In the genomic region with DNA sequence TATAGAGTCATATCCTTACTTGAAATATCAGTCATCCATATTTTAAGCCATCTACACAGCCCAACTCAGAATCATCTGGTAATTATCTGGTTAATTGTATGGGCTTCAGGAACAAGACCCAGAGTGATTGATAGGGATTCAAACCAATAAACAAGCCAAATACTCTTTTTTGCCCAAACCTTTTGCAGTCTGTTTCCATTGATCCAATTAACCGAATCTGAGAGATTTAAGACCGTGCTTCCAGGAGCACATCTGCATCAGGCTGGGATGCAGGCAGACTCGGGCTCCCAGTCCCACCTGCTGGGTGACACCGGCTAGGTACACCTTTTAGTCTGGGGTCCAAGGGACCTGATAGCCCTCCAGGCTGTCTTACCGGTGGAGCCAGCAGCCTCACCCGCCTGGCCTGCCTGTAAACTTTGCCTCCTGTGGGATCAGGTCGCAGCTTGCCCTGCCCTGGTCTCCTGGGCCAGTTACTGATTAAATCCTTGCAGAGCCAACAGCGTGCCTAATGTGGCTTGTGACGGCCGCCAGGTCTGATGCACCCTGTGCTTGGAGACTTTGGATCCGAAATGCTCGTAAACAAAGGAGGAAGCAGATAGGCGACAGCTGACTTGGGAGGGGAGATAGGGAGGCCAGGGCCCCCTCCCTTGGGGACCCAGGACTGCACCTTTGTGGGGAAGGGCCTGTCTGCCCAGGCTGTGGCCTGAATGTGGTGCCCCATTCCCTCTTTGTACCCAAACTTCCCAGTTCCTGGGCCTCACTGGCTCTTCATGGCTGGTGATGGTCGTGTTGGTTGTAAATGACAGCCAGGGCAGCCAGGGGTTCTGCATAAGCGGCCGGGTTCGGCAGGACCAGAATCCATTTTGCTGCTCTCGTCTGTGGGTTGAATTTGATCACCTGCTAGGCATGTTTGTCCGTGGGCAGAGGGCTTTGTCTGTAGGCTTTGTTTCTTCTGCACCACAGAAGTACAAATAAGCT, we compare ENCODE assay signal across 8 cellular contexts. TPM values are rescaled to one million over a fixed set of nuclear protein-coding genes. Genes with fewer than 3 reads are reported as not detected.
DNase-seq lines count a peak whose midpoint lies in the region; ATAC-seq and TF ChIP-seq lines count a peak whose summit lies in the region.

No MANE protein-coding gene starts in this region.

- H3K4me3 ChIP-seq in BLaER1: 0 out of 2 replicates have a peak overlapping the region, but pooled peaks have one; percentile 4
- 0 out of 2 replicates have a peak overlapping the region, but pooled peaks have one; percentile 9 for H3K4me3 ChIP-seq in HUES64 (ENCODE audit: low read length)
- peak overlapping the region in 2 of 3 donors; percentile 86 to 95 for H3K4me3 ChIP-seq in breast epithelium
- no peak overlapping the region for H3K4me3 ChIP-seq in mucosa of descending colon
- no peak overlapping the region for H3K4me3 ChIP-seq in effector memory CD4-positive, alpha-beta T cell (ENCODE audit: insufficient read depth, low read depth, low read length, poor library complexity, severe bottlenecking)

- H3K4me2 ChIP-seq in BLaER1: peak overlapping the region; percentile 93

- WGBS in HUES64: 71% methylated on average over 19 of the region's 19 CpGs

- TF ChIP-seq CTCF in breast epithelium (IDR thresholded peaks at IDR 0.05): no peak
- no peak for TF ChIP-seq CTCF in mucosa of descending colon (IDR thresholded peaks at IDR 0.05)

- DNase-seq in breast epithelium (ENCODE audit: low spot score in 2 of 2): no peak
- DNase-seq in mucosa of descending colon: peak; percentile 89 to 91 (median 91)
- no peak for DNase-seq in effector memory CD4-positive, alpha-beta T cell
- DNase-seq in SIG-M5 treated with dmso at 0.1 percent for 504 hours (lab: John Stamatoyannopoulos, UW; ENCODE audit: unreplicated experiment): no peak

- ATAC-seq in mucosa of descending colon (peak; percentile 71), HG03521 (IDR thresholded peaks at IDR 0.05; ENCODE audit: unreplicated experiment) (no peak), GM21526 (IDR thresholded peaks at IDR 0.05; ENCODE audit: low FRiP score, unreplicated experiment) (no peak)

- H3K27ac ChIP-seq in BLaER1 (peak overlapping the region; percentile 32; the same call in 1 of the 2 replicates), HUES64 (ENCODE audit: low read depth, low read length) (peak overlapping the region; percentile 7; the same call in 1 of the 2 replicates), breast epithelium (peak overlapping the region; percentile 87 to 95)
- H3K27ac ChIP-seq in effector memory CD4-positive, alpha-beta T cell (ENCODE audit: insufficient read depth, low read length, poor library complexity, severe bottlenecking): no peak overlapping the region

- H3K9ac ChIP-seq in BLaER1 (peak overlapping the region; percentile 18; the same call in 1 of the 2 replicates), HUES64 (ENCODE audit: low read depth, low read length) (no peak overlapping the region)

- TF ChIP-seq POLR2A in breast epithelium (IDR thresholded peaks at IDR 0.05): no peak

- peaks cover 70% of the 10 kb centered on the region for H3K4me1 ChIP-seq in BLaER1
- H3K4me1 ChIP-seq in HUES64 (ENCODE audit: insufficient read depth, low read length): peaks cover 51% of the 10 kb centered on the region
- peaks cover 0 to 3% of the 10 kb centered on the region in 2 donors for H3K4me1 ChIP-seq in breast epithelium
- H3K4me1 ChIP-seq in mucosa of descending colon (ENCODE audit: low read depth): peaks cover 64% of the 10 kb centered on the region
- H3K4me1 ChIP-seq in effector memory CD4-positive, alpha-beta T cell (ENCODE audit: control insufficient read depth, insufficient read depth, low read length, poor library complexity, severe bottlenecking): peaks cover 36% of the 10 kb centered on the region

- H3K27me3 ChIP-seq in BLaER1: no peaks in the 10 kb centered on the region
- no peaks in the 10 kb centered on the region for H3K27me3 ChIP-seq in HUES64 (ENCODE audit: insufficient read depth, low read length)
- no peaks in the 10 kb centered on the region for H3K27me3 ChIP-seq in breast epithelium
- H3K27me3 ChIP-seq in effector memory CD4-positive, alpha-beta T cell (replicated peaks; ENCODE audit: control insufficient read depth, insufficient read depth, low read length, poor library complexity, severe bottlenecking): no peaks in the 10 kb centered on the region

- H3K36me3 ChIP-seq in BLaER1: peaks cover 40% of the 10 kb centered on the region
- no peaks in the 10 kb centered on the region for H3K36me3 ChIP-seq in HUES64 (ENCODE audit: insufficient read depth, low read length)
- H3K36me3 ChIP-seq in breast epithelium: no peaks in the 10 kb centered on the region
- no peaks in the 10 kb centered on the region for H3K36me3 ChIP-seq in mucosa of descending colon (ENCODE audit: low read depth)
- H3K36me3 ChIP-seq in effector memory CD4-positive, alpha-beta T cell (ENCODE audit: control insufficient read depth, insufficient read depth, low read length): no peaks in the 10 kb centered on the region

- peaks cover 24% of the 10 kb centered on the region for H3K9me3 ChIP-seq in BLaER1
- no peaks in the 10 kb centered on the region for H3K9me3 ChIP-seq in HUES64 (ENCODE audit: insufficient read depth, low read depth, low read length)
- no peaks in the 10 kb centered on the region for H3K9me3 ChIP-seq in breast epithelium
- H3K9me3 ChIP-seq in mucosa of descending colon: no peaks in the 10 kb centered on the region
- H3K9me3 ChIP-seq in effector memory CD4-positive, alpha-beta T cell (ENCODE audit: control insufficient read depth, low read length): no peaks in the 10 kb centered on the region

- H4K20me1 ChIP-seq in BLaER1: peaks cover 72% of the 10 kb centered on the region

- intact Hi-C loops in breast epithelium (cut with DNase I; ENCODE audit: low total_unique reads) (no loop called here), mucosa of descending colon (cut with DNase I, micrococcal nuclease) (no loop called here)

RNA-seq across cellular contexts. Expression of a gene that starts 3.8 kb away (rescaled TPM):
- polyA plus RNA-seq in HUES64 (2013, experiment 1 of 2): 23.9 TPM
- polyA plus RNA-seq in HUES64 (2013, experiment 2 of 2): 30.1 TPM
- total RNA-seq in breast epithelium: 10 to 100 TPM; 14.9 to 23.9 (median 17.6) TPM
- 100 to 1,000 TPM in 1 of 3 donors, 10 to 100 TPM in 2; 73.3 to 127 (median 79.8) TPM for total RNA-seq in mucosa of descending colon

Comparison
In these comparisons a context has a peak if more than half of its experiments do, and no peak if none do; other contexts are left out.
1. H3K4me3 ChIP-seq: peak in BLaER1 (single experiment), HUES64 (single experiment) and breast epithelium (2 of 3); none in mucosa of descending colon (single experiment) and effector memory CD4-positive, alpha-beta T cell (single experiment).
2. DNase-seq: peak in mucosa of descending colon (3 of 3); none in breast epithelium (0 of 2), effector memory CD4-positive, alpha-beta T cell (0 of 3) and SIG-M5 treated with dmso at 0.1 percent for 504 hours (single experiment).